In the genomic region with DNA sequence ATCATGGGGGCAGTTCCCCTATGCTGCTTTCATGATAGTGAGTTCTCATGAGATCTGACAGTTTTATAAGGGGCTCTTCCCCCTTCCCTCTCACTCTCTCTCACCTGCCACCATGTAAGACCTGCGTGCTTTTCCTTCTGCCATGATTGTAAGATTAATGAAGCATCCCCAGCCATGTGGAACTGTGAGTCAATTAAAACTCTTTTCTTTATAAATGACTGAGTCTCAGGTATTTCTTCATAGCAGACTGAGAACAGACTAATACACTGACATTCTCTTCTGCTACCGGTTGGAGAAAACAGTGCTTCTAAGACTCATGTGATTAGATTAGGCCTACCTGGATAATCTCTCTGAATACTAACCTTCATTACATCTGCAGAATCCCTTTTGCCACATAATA, we compare ENCODE assay signal across 26 cellular contexts. TPM values are rescaled to one million over a fixed set of nuclear protein-coding genes. Genes with fewer than 3 reads are reported as not detected.
DNase-seq lines count a peak whose midpoint lies in the region; ATAC-seq, FAIRE-seq and TF ChIP-seq lines count a peak whose summit lies in the region.
"Had no signal": no experiment of that assay in that cellular context is flagged by ENCODE, and none has a peak within 500 bp of the region (broad histone marks: within the 10 kb centered on the region; RNA-seq: fewer than 3 reads in every experiment).

No MANE protein-coding gene starts in this region.

- peak; percentile 80 for FAIRE-seq in astrocyte (lab: Jason Lieb, UNC)
- FAIRE-seq: A549, GM12891, GM18507, H1 had no signal

- ATAC-seq in GM21619 (IDR thresholded peaks at IDR 0.05; ENCODE audit: unreplicated experiment): no peak
- ATAC-seq: A549 had no signal

- H3K4me1 Mint-ChIP-seq in astrocyte (ENCODE audit: low read depth, unreplicated experiment): no peaks in the 10 kb centered on the region
- H3K4me1 Mint-ChIP-seq: CD14-positive monocyte; CD8-positive, alpha-beta memory T cell had no signal

- H3K27ac Mint-ChIP-seq in astrocyte (ENCODE audit: unreplicated experiment): no peak overlapping the region
- H3K27ac Mint-ChIP-seq: CD14-positive monocyte; CD4-positive, alpha-beta T cell; CD8-positive, alpha-beta memory T cell had no signal

- no peak for TF ChIP-seq CTCF in astrocyte (IDR thresholded peaks at IDR 0.05; ENCODE audit: insufficient read depth, low read depth, low read length)

- H3K9me3 ChIP-seq in astrocyte (ENCODE audit: insufficient read depth, low read depth, low read length): no peaks in the 10 kb centered on the region
- H3K9me3 ChIP-seq: A549, BE2C had no signal

- H3K9ac ChIP-seq in astrocyte (ENCODE audit: low read length): no peak overlapping the region
- H3K9ac ChIP-seq: BLaER1 treated with 17β-estradiol and CSF1 and Interleukin-3, amounts not matched to agents 10 nM and 100 nM; GM23248 had no signal

- no peaks in the 10 kb centered on the region for H3K36me3 ChIP-seq in astrocyte (ENCODE audit: insufficient read depth, low read length)
- H3K36me3 ChIP-seq: BE2C; BLaER1 treated with 17β-estradiol and CSF1 and Interleukin-3, amounts not matched to agents 10 nM and 100 nM had no signal

- H2AFZ ChIP-seq in astrocyte (ENCODE audit: low read depth, low read length): no peak overlapping the region
- H2AFZ ChIP-seq: GM23248 had no signal

- H3K27me3 ChIP-seq in astrocyte (ENCODE audit: insufficient read depth, low read length): no peaks in the 10 kb centered on the region
- H3K27me3 ChIP-seq: BE2C had no signal

- no peaks in the 10 kb centered on the region for H3K9me3 Mint-ChIP-seq in astrocyte (ENCODE audit: unreplicated experiment)
- H3K9me3 Mint-ChIP-seq: CD4-positive, alpha-beta T cell; CD8-positive, alpha-beta memory T cell had no signal

- no peak overlapping the region for H3K4me3 Mint-ChIP-seq in astrocyte (ENCODE audit: unreplicated experiment)
- H3K4me3 Mint-ChIP-seq: CD14-positive monocyte; CD4-positive, alpha-beta T cell; CD8-positive, alpha-beta memory T cell had no signal

- H3K79me2 ChIP-seq in astrocyte (ENCODE audit: insufficient read depth, low read length): no peaks in the 10 kb centered on the region

- no peaks in the 10 kb centered on the region for H3K36me3 Mint-ChIP-seq in astrocyte (ENCODE audit: low read depth, unreplicated experiment)
- H3K36me3 Mint-ChIP-seq: CD14-positive monocyte; CD8-positive, alpha-beta memory T cell had no signal

- H3K4me1 ChIP-seq in astrocyte (ENCODE audit: insufficient read depth, low read length): no peaks in the 10 kb centered on the region
- H3K4me1 ChIP-seq: A549; BE2C; BLaER1 treated with 17β-estradiol and CSF1 and Interleukin-3, amounts not matched to agents 10 nM and 100 nM had no signal

- H4K20me1 ChIP-seq in astrocyte (ENCODE audit: insufficient read depth, low read length): no peaks in the 10 kb centered on the region

- no peak overlapping the region for H3K4me3 ChIP-seq in astrocyte (ENCODE audit: insufficient read depth, low read depth, low read length)
- H3K4me3 ChIP-seq: A549; BLaER1 treated with 17β-estradiol and CSF1 and Interleukin-3, amounts not matched to agents 10 nM and 100 nM; GM23248 had no signal

- DNase-seq in DMS79 (lab: John Stamatoyannopoulos, UW): peak; percentile 5
- DNase-seq in astrocyte (ENCODE audit: low read depth): no peak
- peak; percentile 72 for DNase-seq in kidney tubule cell (ENCODE audit: low spot score)
- DNase-seq in renal cortical epithelial cell (ENCODE audit: low read depth): peak; percentile 72
- no peak for DNase-seq in NCI-H82 (lab: John Stamatoyannopoulos, UW)
- DNase-seq in DMS53 (lab: John Stamatoyannopoulos, UW): no peak
- DNase-seq: 8988T; ACHN; AML-193; BE2C; Calu3; CD4-positive, alpha-beta T cell; CD8-positive, alpha-beta memory T cell; GF-D8; GM23248; H7; HCEC 1CT had no signal

- no peak overlapping the region for H3K27ac ChIP-seq in astrocyte (ENCODE audit: low read depth, low read length)
- H3K27ac ChIP-seq: A549; BLaER1 treated with 17β-estradiol and CSF1 and Interleukin-3, amounts not matched to agents 10 nM and 100 nM; GM23248 had no signal

- H3K27me3 Mint-ChIP-seq in astrocyte (ENCODE audit: low read depth, unreplicated experiment): no peaks in the 10 kb centered on the region
- H3K27me3 Mint-ChIP-seq: CD4-positive, alpha-beta T cell had no signal

- H3K4me2 ChIP-seq in astrocyte (ENCODE audit: low read length): no peak overlapping the region
- H3K4me2 ChIP-seq: A549; BLaER1 treated with 17β-estradiol and CSF1 and Interleukin-3, amounts not matched to agents 10 nM and 100 nM had no signal

RNA-seq across cellular contexts. Expression of a gene that starts 45.4 kb away (rescaled TPM):
- total RNA-seq in astrocyte (not detected in 2 replicates), renal cortical epithelial cell (not detected in 2 replicates)
- total RNA-seq: Calu3; CD4-positive, alpha-beta T cell; CD8-positive, alpha-beta memory T cell; Daoy; G401; GM23248; H1 had no signal

Comparison
In these comparisons a context has a peak if more than half of its experiments do, and no peak if none do; other contexts are left out.
1. DNase-seq: peak in DMS79 (single experiment), kidney tubule cell (single experiment) and renal cortical epithelial cell (single experiment); none in astrocyte (single experiment), NCI-H82 (single experiment) and DMS53 (single experiment).